11 cellular contexts compared by ENCODE assay signal in genomic region chr7:17651926-17652385, GRCh38.
DNase-seq lines count a peak whose midpoint lies in the region; ATAC-seq and TF ChIP-seq lines count a peak whose summit lies in the region.
"Had no signal": no experiment of that assay in that cellular context is flagged by ENCODE, and none has a peak within 500 bp of the region (broad histone marks: within the 10 kb centered on the region; RNA-seq: fewer than 3 reads in every experiment).

No MANE protein-coding gene starts in this region.

- no peaks in the 10 kb centered on the region for H3K27me3 ChIP-seq in ascending aorta
- no peaks in the 10 kb centered on the region for H3K27me3 ChIP-seq in heart left ventricle
- no peaks in the 10 kb centered on the region for H3K27me3 ChIP-seq in colonic mucosa

- H3K4me3 ChIP-seq in ascending aorta (no peak overlapping the region), heart left ventricle (no peak overlapping the region), colonic mucosa (no peak overlapping the region)

- no peaks in the 10 kb centered on the region for H3K9me3 ChIP-seq in ascending aorta
- peaks cover 0 to under 1% (median 0%) of the 10 kb centered on the region in 12 donors for H3K9me3 ChIP-seq in heart left ventricle
- H3K9me3 ChIP-seq in colonic mucosa, result no peaks in the 10 kb centered on the region

- TF ChIP-seq CTCF in ascending aorta (IDR thresholded peaks at IDR 0.05) (peak; percentile 16 to 40 (median 35)), heart left ventricle (IDR thresholded peaks at IDR 0.05) (peak in 6 of 12 donors; percentile 16 to 39 (median 24)), colonic mucosa (IDR thresholded peaks at IDR 0.05) (no peak)

- H3K9ac ChIP-seq in colonic mucosa (ENCODE audit: low read depth in 2 of 2, low read length in 2 of 2), result no peak overlapping the region

- H3K36me3 ChIP-seq in ascending aorta (no peaks in the 10 kb centered on the region), heart left ventricle (no peaks in the 10 kb centered on the region), colonic mucosa (no peaks in the 10 kb centered on the region)

- WGBS in heart left ventricle, 4 donors, result 50 to 70% (median 67%) methylated on average over 4 of the region's 4 CpGs

- peak; percentile 73 to 94 (median 88) for ATAC-seq in heart left ventricle
- ATAC-seq in sciatic nerve, result peak; percentile 93

- peaks cover 0 to 14% of the 10 kb centered on the region in 2 donors for H3K4me1 ChIP-seq in ascending aorta
- H3K4me1 ChIP-seq in heart left ventricle, result peaks cover 0 to 29% (median 2%) of the 10 kb centered on the region in 12 donors
- no peaks in the 10 kb centered on the region for H3K4me1 ChIP-seq in colonic mucosa

- TF ChIP-seq POLR2A in heart left ventricle (IDR thresholded peaks at IDR 0.05), result no peak

- intact Hi-C loops in ascending aorta (cut with DNase I), result loop anchor here (5.0 kb wide), 1 partner anchor 355 kb away; the partner anchor contains the start of gene AHR
- intact Hi-C loops in heart left ventricle (cut with DNase I), result loop anchor here in 1 of 10 donors (10.0 kb wide), 1 partner anchor 347 kb away; no protein-coding TSS in a partner anchor
- intact Hi-C loops in sciatic nerve (cut with DNase I), result no loop called here
- intact Hi-C loops in colonic mucosa (cut with DNase I), result loop anchor here (5.0 kb wide), 1 partner anchor 350 kb away; no protein-coding TSS in a partner anchor

- H3K27ac ChIP-seq in ascending aorta (peak overlapping the region; percentile 54 to 73), heart left ventricle (peak overlapping the region in 8 of 12 donors; percentile 18 to 63 (median 27)), colonic mucosa (no peak overlapping the region)

- DNase-seq in EH (ENCODE audit: low read depth) (peak; percentile 94), ascending aorta (ENCODE audit: low spot score in 2 of 2) (no peak), heart left ventricle (peak in 3 of 5 donors; percentile 27 to 38 (median 38)), sciatic nerve (ENCODE audit: low spot score) (no peak), colonic mucosa (no peak), cerebellar nuclear complex (lab: John Stamatoyannopoulos, UW) (no peak), ecto neural progenitor cell (ENCODE audit: low spot score) (no peak)
- DNase-seq in activated CD4-positive, alpha-beta T cell treated with anti-CD3 and anti-CD28 coated beads, Interleukin-2, amount 50 U/mL, for 4 hours, result no peak
- DNase-seq: activated naive CD8-positive, alpha-beta T cell treated with anti-CD3 and anti-CD28 coated beads, Interleukin-2, amount 10 ng/mL, durations not matched to agents 7 days and 5 days; NCI-H2029 treated with DMSO at 0.1 percent for 48 hours; stimulated activated CD4-positive, alpha-beta T cell treated with anti-CD3 and anti-CD28 coated beads, Interleukin-4, amount 100 ng/mL, for 4 hours had no signal

Comparison
In these comparisons a context has a peak if more than half of its experiments do, and no peak if none do; other contexts are left out.
1. DNase-seq: peak in EH (single experiment) and heart left ventricle (3 of 5); none in ascending aorta (0 of 2), sciatic nerve (single experiment), colonic mucosa (single experiment), cerebellar nuclear complex (0 of 2), activated CD4-positive, alpha-beta T cell treated with anti-CD3 and anti-CD28 coated beads, Interleukin-2, amount 50 U/mL, for 4 hours (0 of 2) and ecto neural progenitor cell (single experiment).